Comparison of ENCODE assay signal across 1 cellular context in genomic region chr20:63544958-63545516, GRCh38.
A peak's percentile ranks its signal among the peaks of the same experiment; 100 is the strongest.
TF ChIP-seq lines count a peak whose summit lies in the region.

No MANE protein-coding gene starts in this region.

TF ChIP-seq in A549, 52 proteins besides CTCF, POLR2A, EP300 and RAD21:
- TF ChIP-seq NR3C1 (IDR thresholded peaks at IDR 0.05) (no peak), MAFK (IDR thresholded peaks at IDR 0.05; ENCODE audit: partially characterized antibody) (peak; percentile 24)
